In the genomic region with DNA sequence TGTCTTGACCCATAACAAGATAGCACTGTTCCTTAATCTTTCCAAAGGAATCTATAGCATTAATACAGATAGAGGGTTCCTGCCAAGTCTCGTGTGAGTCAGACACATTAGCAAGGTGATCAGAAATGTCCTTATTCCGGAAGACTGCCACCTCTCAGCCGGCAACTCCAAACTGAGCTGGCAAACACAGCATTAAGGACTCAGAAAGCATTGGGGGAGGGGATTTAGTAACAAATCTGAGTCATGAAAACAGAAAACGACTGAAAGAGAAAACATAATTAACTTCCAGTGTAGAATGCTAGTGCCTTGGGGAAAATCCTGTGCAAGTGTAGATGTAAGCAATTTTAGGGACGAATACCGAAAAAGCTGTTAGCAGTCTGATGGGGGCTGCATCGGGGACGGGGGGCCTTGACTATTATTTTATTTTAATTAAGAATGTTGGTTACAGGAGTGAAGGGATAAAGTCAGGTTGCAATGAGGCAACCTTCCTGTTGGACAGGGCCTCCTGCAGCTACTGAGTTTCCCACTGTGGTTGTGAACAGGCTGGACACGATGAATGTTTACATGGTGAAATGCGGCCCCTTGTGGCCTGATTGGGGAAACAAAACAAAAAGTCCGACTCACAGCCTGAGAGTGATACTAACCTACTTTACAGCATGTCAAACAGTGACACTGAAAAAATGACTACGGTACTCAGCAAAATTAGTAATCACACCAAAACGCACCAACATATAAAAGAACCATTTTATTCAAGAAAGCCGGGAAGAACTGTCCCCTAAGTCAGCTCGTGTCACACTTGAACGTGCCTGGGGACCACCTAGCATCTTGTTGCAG, we compare ENCODE assay signal across 9 cellular contexts. TPM values are rescaled to one million over a fixed set of nuclear protein-coding genes. Genes with fewer than 3 reads are reported as not detected.
DNase-seq lines count a peak whose midpoint lies in the region; ATAC-seq, FAIRE-seq and TF ChIP-seq lines count a peak whose summit lies in the region.
"Had no signal": no experiment of that assay in that cellular context is flagged by ENCODE, and none has a peak within 500 bp of the region (broad histone marks: within the 10 kb centered on the region; RNA-seq: fewer than 3 reads in every experiment).

No MANE protein-coding gene starts in this region.

- H3K27ac Mint-ChIP-seq in memory B cell = no peak overlapping the region

- H3K27ac ChIP-seq in thoracic aorta = peak overlapping the region in 1 of 2 donors; percentile 62
- H3K27ac ChIP-seq: neutrophil had no signal

- no peaks in the 10 kb centered on the region for H3K27me3 ChIP-seq in thoracic aorta (replicated peaks; ENCODE audit: insufficient read depth)

- no peaks in the 10 kb centered on the region for H3K9me3 Mint-ChIP-seq in memory B cell

- H3K4me1 Mint-ChIP-seq in memory B cell = peaks cover 5% of the 10 kb centered on the region

- peak; percentile 74 for TF ChIP-seq CTCF in GM10248 (IDR thresholded peaks at IDR 0.05; ENCODE audit: control extremely low read depth, extremely low read depth, low read depth, missing control alignments)
- TF ChIP-seq CTCF in thoracic aorta (IDR thresholded peaks at IDR 0.05) = peak; percentile 75

- no peaks in the 10 kb centered on the region for H3K9me3 ChIP-seq in thoracic aorta
- H3K9me3 ChIP-seq: neutrophil had no signal

- POLR2A ChIA-PET in GM10248 (lab: Yijun Ruan, JAX) = no interaction called here

- H3K4me3 Mint-ChIP-seq in memory B cell = no peak overlapping the region

- DNase-seq in GM10248 (ENCODE audit: extremely low spot score) (peak; percentile 74), NCI-H2081 treated with DMSO at 0.1 percent for 48 hours (lab: John Stamatoyannopoulos, UW) (peak; percentile 3), memory B cell (ENCODE audit: low spot score in 2 of 2) (peak in 1 of 2 donors; percentile 19), thoracic aorta (ENCODE audit: low spot score) (no peak)

- H3K4me1 ChIP-seq in thoracic aorta (ENCODE audit: control insufficient read depth in 1 of 2, low read depth in 2 of 2) = peaks cover 8 to 31% of the 10 kb centered on the region in 2 donors

- FAIRE-seq in A204.1 (lab: Jason Lieb, UNC) = peak; percentile 83
- peak; percentile 55 for FAIRE-seq in TTC549 (lab: Jason Lieb, UNC)
- peak; percentile 67 for FAIRE-seq in endometrium (lab: Jason Lieb, UNC)

- peak; percentile 79 for ATAC-seq in HG02870 (IDR thresholded peaks at IDR 0.05; ENCODE audit: unreplicated experiment)
- ATAC-seq in memory B cell (ENCODE audit: low read depth) = peak; percentile 47
- ATAC-seq in thoracic aorta (ENCODE audit: insufficient number of reproducible peaks, low FRiP score, low read depth) = no peak

- no peak overlapping the region for H3K4me3 ChIP-seq in thoracic aorta

- H3K36me3 Mint-ChIP-seq in memory B cell = peaks cover 2% of the 10 kb centered on the region

- H3K27me3 Mint-ChIP-seq in memory B cell = peaks cover 3% of the 10 kb centered on the region

- H3K36me3 ChIP-seq in thoracic aorta = no peaks in the 10 kb centered on the region
- H3K36me3 ChIP-seq: neutrophil had no signal

- CTCF ChIA-PET in GM10248 (lab: Yijun Ruan, JAX) = interaction anchor here (0.6 to 5.0 kb wide), 19 partner anchors 9 to 704 kb away, joined by 3 to 31 read pairs (median 3); no protein-coding TSS in a partner anchor

RNA-seq across cellular contexts. Expression of gene MIS18A, which starts 20.7 kb away (rescaled TPM):
- 1 to 10 TPM; 3.7 to 4.6 TPM for total RNA-seq in thoracic aorta

RNA-seq across cellular contexts. Expression of gene MRAP, which starts 40.5 kb away (rescaled TPM):
- not detected for total RNA-seq in thoracic aorta
